In genomic region chr11:11416502-11416901, GRCh38 we compare ENCODE assay signal across 9 cellular contexts.
A peak's percentile ranks its signal among the peaks of the same experiment; 100 is the strongest.
DNase-seq lines count a peak whose midpoint lies in the region; ATAC-seq and TF ChIP-seq lines count a peak whose summit lies in the region.
"Had no signal": no experiment of that assay in that cellular context is flagged by ENCODE, and none has a peak within 500 bp of the region (broad histone marks: within the 10 kb centered on the region; RNA-seq: fewer than 3 reads in every experiment).

No MANE protein-coding gene starts in this region.

- no peaks in the 10 kb centered on the region; the same call in none of the 2 replicates for H3K27me3 Mint-ChIP-seq in HFFc6 (ENCODE audit: insufficient read depth)
- H3K27me3 Mint-ChIP-seq in stimulated activated memory B cell treated with anti-CD40 and anti-IgM and Interleukin-4, amounts not matched to agents 10 μg/mL and 1 μg/mL and 100 μg/mL, for 72 hours: peaks cover 27% of the 10 kb centered on the region

- H3K36me3 Mint-ChIP-seq in HFFc6 (ENCODE audit: low read depth): no peaks in the 10 kb centered on the region
- H3K36me3 Mint-ChIP-seq in stimulated activated memory B cell treated with anti-CD40 and anti-IgM and Interleukin-4, amounts not matched to agents 10 μg/mL and 1 μg/mL and 100 μg/mL, for 72 hours: no peaks in the 10 kb centered on the region
- H3K36me3 Mint-ChIP-seq: immature natural killer cell had no signal

- H3K9me3 Mint-ChIP-seq in HFFc6: no peaks in the 10 kb centered on the region
- no peaks in the 10 kb centered on the region for H3K9me3 Mint-ChIP-seq in stimulated activated memory B cell treated with anti-CD40 and anti-IgM and Interleukin-4, amounts not matched to agents 10 μg/mL and 1 μg/mL and 100 μg/mL, for 72 hours
- H3K9me3 Mint-ChIP-seq: immature natural killer cell had no signal

- H3K27ac ChIP-seq in RWPE2 (ENCODE audit: poor library complexity, severe bottlenecking): peak overlapping the region; percentile 17

- H3K27me3 ChIP-seq in RWPE2 (ENCODE audit: insufficient read depth, poor library complexity, severe bottlenecking): no peaks in the 10 kb centered on the region

- H3K4me1 ChIP-seq in RWPE2 (ENCODE audit: insufficient read depth, poor library complexity, severe bottlenecking): peaks cover 13% of the 10 kb centered on the region

- TF ChIP-seq CTCF in HFFc6 (IDR thresholded peaks at IDR 0.05): no peak
- no peak for TF ChIP-seq CTCF in RWPE2 (IDR thresholded peaks at IDR 0.05; ENCODE audit: poor library complexity, severe bottlenecking)
- no peak for TF ChIP-seq CTCF in fibroblast of villous mesenchyme (IDR thresholded peaks at IDR 0.05; ENCODE audit: insufficient read depth, low read depth, low read length)

- H3K36me3 ChIP-seq in RWPE2 (ENCODE audit: low read depth): no peaks in the 10 kb centered on the region

- peaks cover 36% of the 10 kb centered on the region for H3K4me1 Mint-ChIP-seq in HFFc6 (ENCODE audit: low read depth)
- H3K4me1 Mint-ChIP-seq in stimulated activated memory B cell treated with anti-CD40 and anti-IgM and Interleukin-4, amounts not matched to agents 10 μg/mL and 1 μg/mL and 100 μg/mL, for 72 hours: peaks cover 10% of the 10 kb centered on the region

- ATAC-seq in RWPE2 (ENCODE audit: low read depth): no peak
- peak; percentile 7 for ATAC-seq in stimulated activated memory B cell treated with anti-CD40 and anti-IgM and Interleukin-4, amounts not matched to agents 10 μg/mL and 1 μg/mL and 100 μg/mL, for 72 hours
- ATAC-seq in HG02798 (IDR thresholded peaks at IDR 0.05; ENCODE audit: poor library complexity, unreplicated experiment): no peak
- no peak for ATAC-seq in GM19324 (IDR thresholded peaks at IDR 0.05; ENCODE audit: low FRiP score, unreplicated experiment)

- H3K4me3 ChIP-seq in RWPE2 (ENCODE audit: severe bottlenecking) (no peak overlapping the region), fibroblast of villous mesenchyme (ENCODE audit: low read depth, low read length) (no peak overlapping the region)

- H3K4me3 Mint-ChIP-seq in HFFc6: peak overlapping the region; percentile 41
- H3K4me3 Mint-ChIP-seq in stimulated activated memory B cell treated with anti-CD40 and anti-IgM and Interleukin-4, amounts not matched to agents 10 μg/mL and 1 μg/mL and 100 μg/mL, for 72 hours: no peak overlapping the region
- H3K4me3 Mint-ChIP-seq: immature natural killer cell had no signal

- no peaks in the 10 kb centered on the region for H3K9me3 ChIP-seq in RWPE2 (ENCODE audit: severe bottlenecking)

- H3K27ac Mint-ChIP-seq in HFFc6: peak overlapping the region; percentile 80
- H3K27ac Mint-ChIP-seq in stimulated activated memory B cell treated with anti-CD40 and anti-IgM and Interleukin-4, amounts not matched to agents 10 μg/mL and 1 μg/mL and 100 μg/mL, for 72 hours: no peak overlapping the region
- H3K27ac Mint-ChIP-seq: immature natural killer cell had no signal

- peak; percentile 32 for DNase-seq in HFFc6
- no peak for DNase-seq in RWPE2 (ENCODE audit: low spot score)
- peak; percentile 32 for DNase-seq in fibroblast of villous mesenchyme (ENCODE audit: low read depth)
- no peak for DNase-seq in GM03348 (ENCODE audit: low spot score)
- DNase-seq: immature natural killer cell, NCI-H1930 had no signal

Comparison
In these comparisons a context has a peak if more than half of its experiments do, and no peak if none do; other contexts are left out.
1. DNase-seq: peak in HFFc6 (single experiment) and fibroblast of villous mesenchyme (single experiment); none in RWPE2 (single experiment) and GM03348 (single experiment).